7 cellular contexts compared by ENCODE assay signal in genomic region chr13:113490496-113491417, GRCh38. TPM values are rescaled to one million over a fixed set of nuclear protein-coding genes. Genes with fewer than 3 reads are reported as not detected.
DNase-seq lines count a peak whose midpoint lies in the region; ATAC-seq, FAIRE-seq and TF ChIP-seq lines count a peak whose summit lies in the region.

Gene DCUN1D2, minus strand, starts transcription at chr13:113490711. Its CDS starts 42 bp downstream, at chr13:113490669.

- CTCF ChIA-PET in K562 (lab: Yijun Ruan, JAX; ENCODE audit: low intra/inter-chr PET ratio) = no interaction called here

- BruUV-seq in K562 (replicated peaks; lab: Mats Ljungman, UMichigan) = no TSS peak

- intact Hi-C loops in K562 (cut with micrococcal nuclease) (no loop called here), gastrocnemius medialis (cut with DNase I; ENCODE audit: low total_unique reads) (loop anchor here (1.0 to 2.0 kb wide), 5 partner anchors 38 to 337 kb away; partner anchors contain the start of genes ADPRHL1 and LAMP1)

- peaks cover 34% of the 10 kb centered on the region; the same call in 2 of the 3 replicates for H3K36me3 ChIP-seq in K562 (ENCODE audit: control insufficient read depth, insufficient read depth, low read length)
- no peaks in the 10 kb centered on the region for H3K36me3 ChIP-seq in iPS DF 6.9 (ENCODE audit: control insufficient read depth, insufficient read depth, low read length)
- peaks cover 0 to 7% of the 10 kb centered on the region in 2 donors for H3K36me3 ChIP-seq in gastrocnemius medialis

- peaks cover 95% of the 10 kb centered on the region for H3K79me2 ChIP-seq in K562 (ENCODE audit: control insufficient read depth, insufficient read depth, low read length)

- DNase-seq in NCI-H146 treated with DMSO at 0.1 percent for 48 hours (lab: John Stamatoyannopoulos, UW; ENCODE audit: unreplicated experiment) (peak; percentile 98), T1000 (lab: John Stamatoyannopoulos, UW) (peak; percentile 100), K562 (ENCODE audit: extremely low read depth in 1 of 4, low spot score in 3 of 4) (peak; percentile 89 to 91 (median 89)), iPS DF 6.9 (ENCODE audit: low read depth, low spot score) (peak; percentile 48), gastrocnemius medialis (peak; percentile 87 to 94)

- H2AFZ ChIP-seq in K562 (ENCODE audit: low read depth, low read length) = peak within 1 kb of the TSS; percentile 74

- H3K27me3 ChIP-seq in K562 (ENCODE audit: control insufficient read depth in 2 of 2, insufficient read depth in 2 of 2, low read length in 2 of 2) (no peaks in the 10 kb centered on the region), iPS DF 6.9 (ENCODE audit: control insufficient read depth, insufficient read depth, low read length) (no peaks in the 10 kb centered on the region), gastrocnemius medialis (no peaks in the 10 kb centered on the region)

- 1% methylated on average over 20 of the region's 115 CpGs for WGBS in K562 (ENCODE audit: insufficient coverage, low coverage, missing lambda C conversion rate)
- no CpG with 5 or more reads among the region's 115 CpGs for WGBS in iPS DF 6.9 (ENCODE audit: insufficient coverage, insufficient read length)

- peak; percentile 40 for FAIRE-seq in K562 (lab: Jason Lieb, UNC)

- POLR2A ChIA-PET in K562 (lab: Yijun Ruan, JAX) = interaction anchor here (1.0 to 1.3 kb wide), 3 partner anchors 10 to 15 kb away, joined by 3 to 8 read pairs (median 3); no protein-coding TSS in a partner anchor

- peaks cover 6% of the 10 kb centered on the region for H3K9me1 ChIP-seq in K562 (ENCODE audit: control insufficient read depth, insufficient read depth, low read length)

- peak; percentile 4; the same call in 1 of the 2 replicates for TF ChIP-seq EP300 in K562 (IDR thresholded peaks at IDR 0.05; ENCODE audit: low read length)

- no peak for TF ChIP-seq CTCF in K562 (IDR thresholded peaks at IDR 0.05 in 2 of 3, conservative IDR thresholded peaks at IDR 0.05 in 1 of 3; ENCODE audit: insufficient read depth in 2 of 3, low read depth in 1 of 3, low read length in 3 of 3)
- peak in 1 of 5 experiments; percentile 28 for TF ChIP-seq CTCF in gastrocnemius medialis (IDR thresholded peaks at IDR 0.05 in 4 of 5, conservative IDR thresholded peaks at IDR 0.05 in 1 of 5)

- H3K9me3 ChIP-seq in K562 (replicated peaks; ENCODE audit: control insufficient read depth, insufficient read depth, low read depth, low read length) (no peaks in the 10 kb centered on the region), iPS DF 6.9 (ENCODE audit: control insufficient read depth, insufficient read depth, low read length) (no peaks in the 10 kb centered on the region), gastrocnemius medialis (no peaks in the 10 kb centered on the region)

- peak within 1 kb of the TSS; percentile 91 for H3K4me2 ChIP-seq in K562 (ENCODE audit: insufficient read depth, low read length)

- TF ChIP-seq POLR2A in K562 (conservative IDR thresholded peaks at IDR 0.05) (peak; percentile 56), gastrocnemius medialis (IDR thresholded peaks at IDR 0.05) (peak; percentile 94)

- no peak for TF ChIP-seq RAD21 in K562 (CRISPR knock-in tag; conservative IDR thresholded peaks at IDR 0.05 in 1 of 2, IDR thresholded peaks at IDR 0.05 in 1 of 2)

- peaks cover 15 to 36% of the 10 kb centered on the region in 2 experiments for H3K4me1 ChIP-seq in K562 (replicated peaks in 1 of 2; ENCODE audit: control insufficient read depth in 2 of 2, insufficient read depth in 2 of 2, low read length in 2 of 2)
- H3K4me1 ChIP-seq in iPS DF 6.9 (ENCODE audit: control insufficient read depth, insufficient read depth, low read length) = peaks cover 2% of the 10 kb centered on the region
- peaks cover 58 to 70% of the 10 kb centered on the region in 2 donors for H3K4me1 ChIP-seq in gastrocnemius medialis

- peak; percentile 79 for ATAC-seq in GM18502 (IDR thresholded peaks at IDR 0.05; ENCODE audit: poor library complexity, unreplicated experiment)
- ATAC-seq in HG02852 (IDR thresholded peaks at IDR 0.05; ENCODE audit: unreplicated experiment) = peak; percentile 71
- ATAC-seq in K562 = peak; percentile 87
- ATAC-seq in gastrocnemius medialis = peak; percentile 76 to 81

- H3K9ac ChIP-seq in K562 (ENCODE audit: insufficient read depth in 1 of 2, low read depth in 2 of 2, low read length in 2 of 2) = peak within 1 kb of the TSS; percentile 87 to 93

- peak within 1 kb of the TSS; percentile 88 for H3K27ac ChIP-seq in K562 (ENCODE audit: extremely low read depth, low read depth, low read length)
- no peak within 1 kb of the TSS for H3K27ac ChIP-seq in iPS DF 6.9 (ENCODE audit: low read length)
- H3K27ac ChIP-seq in gastrocnemius medialis = peak within 1 kb of the TSS; percentile 89 to 94 (median 92)

- in situ Hi-C loops in K562 (cut with MboI) = loop anchor here (10.0 kb wide), 1 partner anchor 234 kb away; no protein-coding TSS in a partner anchor
- in situ Hi-C loops in gastrocnemius medialis (cut with MboI; ENCODE audit: low sequenced_read_pairs in 4 of 4) = no loop called here

- H3K4me3 ChIP-seq in K562 (peak within 1 kb of the TSS; percentile 89), iPS DF 6.9 (ENCODE audit: low read length) (peak within 1 kb of the TSS; percentile 77), gastrocnemius medialis (peak within 1 kb of the TSS; percentile 80 to 91 (median 88))

- peaks cover 3% of the 10 kb centered on the region for H4K20me1 ChIP-seq in K562 (replicated peaks; ENCODE audit: control insufficient read depth, insufficient read depth, low read length)

TF ChIP-seq in K562, 482 proteins besides CTCF, POLR2A, EP300 and RAD21 (continues in another document):
- TF ChIP-seq EHMT2 (IDR thresholded peaks at IDR 0.05) (no peak), RBFOX2 (IDR thresholded peaks at IDR 0.05; ENCODE audit: low read depth, low read length) (peak; percentile 87), NFIC (IDR thresholded peaks at IDR 0.05) (peak; percentile 33), ETV1 (tag; conservative IDR thresholded peaks at IDR 0.05; ENCODE audit: low read depth) (no peak), POLR2AphosphoS5 (IDR thresholded peaks at IDR 0.05; ENCODE audit: control insufficient read depth, insufficient read depth, low read depth, low read length) (peak; percentile 67), MAZ (CRISPR knock-in tag; conservative IDR thresholded peaks at IDR 0.05 in 1 of 2, IDR thresholded peaks at IDR 0.05 in 1 of 2) (peak; percentile 74 to 76; a peak in 1 of 4 replicates), SIX5 (IDR thresholded peaks at IDR 0.05; ENCODE audit: borderline replicate concordance in 1 of 2, insufficient read depth in 1 of 2, low read depth in 1 of 2, low read length in 2 of 2) (peak in 1 of 2 experiments; percentile 32; a peak in 1 of 4 replicates), NR2F6 (CRISPR knock-in tag; IDR thresholded peaks at IDR 0.05) (no peak), KLF16 (IDR thresholded peaks at IDR 0.05) (0 out of 2 replicates have a peak, but pooled peaks have one; percentile 14)

RNA-seq across cellular contexts. Expression of gene DCUN1D2, which starts in this region (rescaled TPM):
- 59.2 and 77.8 TPM in 2 replicates for total RNA-seq in K562 (2011; cell fraction: chromatin; rRNA removed; ENCODE audit: low replicate concordance)
- total RNA-seq in K562 (2011; cell fraction: nucleolus; rRNA removed) = 25.3 and 28.3 TPM in 2 replicates
- 33.1 and 34.6 TPM in 2 replicates for total RNA-seq in K562 (2011; cell fraction: nucleoplasm; rRNA removed)
- total RNA-seq in K562 (2014; rRNA removed) = 9.7 and 13.3 TPM in 2 replicates
- 10.0 and 11.1 TPM in 2 replicates for total RNA-seq in K562 (2014; rRNA removed; fragmentation: Illumina TruSeq; extraction: Trizol)
- total RNA-seq in K562 (2015; rRNA removed; fragmentation: Illumina TruSeq; extraction: Trizol) = 10.0 and 10.9 TPM in 2 replicates
- 12.1 and 16.8 TPM in 2 replicates for total RNA-seq in K562 (2021)
- polyA plus RNA-seq in K562 (2011; rRNA removed) = 9.9 and 12.9 TPM in 2 replicates
- polyA plus RNA-seq in K562 (2011; cell fraction: cytosol; rRNA removed) = 9.1 and 10.1 TPM in 2 replicates
- 19.2 and 27.0 TPM in 2 replicates for polyA plus RNA-seq in K562 (2011; cell fraction: nucleus; rRNA removed)
- 9.2 and 9.6 TPM in 2 replicates for polyA plus RNA-seq in K562 (2012)
- polyA plus RNA-seq in K562 (2014; fragmentation: Illumina TruSeq; extraction: Trizol) = 11.6 and 12.0 TPM in 2 replicates
- 1 to 10 TPM; 2.1 to 2.2 TPM for polyA plus RNA-seq in K562 (2014; fragmentation: Nextera tagmentation; extraction: Ambion mirVana)
- polyA plus RNA-seq in K562 (2014; rRNA removed) = 15.8 and 16.7 TPM in 2 replicates
- polyA minus RNA-seq in K562 (2011; rRNA and poly(A)+ RNA removed) = 17.1 and 18.5 TPM in 2 replicates
- polyA minus RNA-seq in K562 (2011; cell fraction: cytosol; rRNA and poly(A)+ RNA removed) = 4.5 and 4.9 TPM in 2 replicates
- 8.6 and 10.1 TPM in 2 replicates for polyA minus RNA-seq in K562 (2011; cell fraction: nucleus; rRNA and poly(A)+ RNA removed)
- total RNA-seq in gastrocnemius medialis = 10 to 100 TPM; 45.1 to 63.6 (median 56.0) TPM

Comparison
In these comparisons a context has a peak if more than half of its experiments do, and no peak if none do; other contexts are left out.
1. DNase-seq: peak in every context shown above with its lines; median percentile 100 in T1000; 98 in NCI-H146 treated with DMSO at 0.1 percent for 48 hours; 90 in gastrocnemius medialis; 89 in K562; 48 in iPS DF 6.9.